ENCODE assay signal across 12 cellular contexts in the genomic region with DNA sequence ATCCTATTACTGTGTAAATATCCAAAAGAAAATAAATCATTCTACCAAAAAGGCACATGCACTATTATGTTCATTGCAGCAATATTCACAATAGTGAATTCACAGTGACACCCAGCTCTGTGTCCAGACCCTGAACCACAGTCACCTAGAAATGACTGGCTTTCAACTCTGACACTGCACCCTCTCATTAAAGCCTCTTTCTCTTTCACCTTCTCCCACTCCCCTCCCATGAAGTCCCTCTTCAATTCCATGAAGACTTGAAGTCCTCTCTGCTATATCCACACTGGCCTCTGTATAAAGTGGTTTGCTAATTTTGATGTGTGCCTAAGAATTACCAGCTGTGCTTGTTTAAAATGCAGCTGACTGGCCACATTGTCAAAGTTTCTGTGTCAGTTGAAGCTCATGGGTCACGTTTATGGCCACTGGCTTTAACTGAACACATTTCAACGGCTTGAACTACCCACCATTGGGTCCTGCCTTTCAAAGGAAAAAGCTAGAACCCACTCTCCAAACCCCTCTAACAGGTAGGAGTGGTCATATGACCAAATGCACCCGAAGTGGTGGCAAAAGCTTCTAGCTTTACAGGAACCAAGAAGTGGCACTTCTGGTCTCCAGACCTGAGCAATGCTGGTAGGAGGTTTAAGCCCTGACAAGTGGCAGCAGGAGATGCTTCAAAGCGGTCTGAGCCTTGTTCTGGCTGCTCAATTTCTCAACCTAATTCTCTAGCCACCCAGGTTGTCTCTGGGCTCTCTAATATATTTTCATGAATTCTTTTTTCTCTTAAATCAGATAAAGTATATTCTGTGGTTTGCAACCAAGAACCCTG. TPM values are rescaled to one million over a fixed set of nuclear protein-coding genes. Genes with fewer than 3 reads are reported as not detected.
DNase-seq lines count a peak whose midpoint lies in the region; ATAC-seq lines count a peak whose summit lies in the region.
"Had no signal": no experiment of that assay in that cellular context is flagged by ENCODE, and none has a peak within 500 bp of the region (broad histone marks: within the 10 kb centered on the region; RNA-seq: fewer than 3 reads in every experiment).

No MANE protein-coding gene starts in this region.

- peaks cover 2 to 5% of the 10 kb centered on the region in 2 donors for H3K4me1 ChIP-seq in neuronal stem cell (ENCODE audit: control insufficient read depth in 2 of 2, insufficient read depth in 1 of 2, low read depth in 1 of 2, low read length in 2 of 2)
- H3K4me1 ChIP-seq: prostate gland had no signal

- peaks cover 0 to 14% (median 4%) of the 10 kb centered on the region in 3 donors for H3K36me3 Mint-ChIP-seq in immature natural killer cell
- H3K36me3 Mint-ChIP-seq: CD8-positive, alpha-beta memory T cell had no signal

- no peak overlapping the region for H2AFZ ChIP-seq in neuronal stem cell (ENCODE audit: low read length)

- no peak overlapping the region for H3K18ac ChIP-seq in neuronal stem cell (ENCODE audit: low read length)

- no peak overlapping the region for H3K4me2 ChIP-seq in neuronal stem cell (ENCODE audit: insufficient read depth, low read length, poor library complexity, severe bottlenecking)
- H3K4me2 ChIP-seq: KMS-11 had no signal

- no peak overlapping the region for H3K14ac ChIP-seq in neuronal stem cell (ENCODE audit: low read length)

- H4K91ac ChIP-seq in neuronal stem cell (ENCODE audit: low read depth, low read length, poor library complexity): no peak overlapping the region

- no peak overlapping the region for H2BK12ac ChIP-seq in neuronal stem cell (ENCODE audit: low read length)

- peak in 2 of 3 donors; percentile 23 to 34 for DNase-seq in immature natural killer cell
- no peak for DNase-seq in islet precursor cell
- no peak for DNase-seq in SK-N-DZ (ENCODE audit: low spot score)
- DNase-seq in neuronal stem cell (ENCODE audit: low spot score): no peak
- DNase-seq in dermis blood vessel endothelial cell: no peak
- DNase-seq: CD8-positive, alpha-beta memory T cell; NCI-H446 treated with DMSO at 0.1 percent for 48 hours had no signal

- peaks cover 0 to 2% (median 0%) of the 10 kb centered on the region in 3 donors for H3K27me3 Mint-ChIP-seq in immature natural killer cell (ENCODE audit: low read depth in 3 of 3)

- WGBS in neuronal stem cell (ENCODE audit: extremely low coverage in 2 of 2, insufficient read length in 2 of 2, insufficient replicate concordance in 1 of 2), 2 donors: no CpG with 5 or more reads among the region's 4 CpGs

- no peak overlapping the region for H2AK5ac ChIP-seq in neuronal stem cell (ENCODE audit: low read depth, low read length)

- peak overlapping the region; percentile 79 to 95 (median 92) for H3K27ac Mint-ChIP-seq in immature natural killer cell

- no peak overlapping the region for H4K8ac ChIP-seq in neuronal stem cell (ENCODE audit: low read depth, low read length)

- H2BK5ac ChIP-seq in neuronal stem cell (ENCODE audit: low read length): no peak overlapping the region

- ATAC-seq in GM18868 (IDR thresholded peaks at IDR 0.05; ENCODE audit: unreplicated experiment) (peak; percentile 48), GM21529 (IDR thresholded peaks at IDR 0.05; ENCODE audit: unreplicated experiment) (peak; percentile 52), HG03097 (IDR thresholded peaks at IDR 0.05; ENCODE audit: low FRiP score, unreplicated experiment) (peak; percentile 37)

- H3K4me3 Mint-ChIP-seq in immature natural killer cell: peak overlapping the region; percentile 73 to 81 (median 81)
- H3K4me3 Mint-ChIP-seq: CD8-positive, alpha-beta memory T cell had no signal

- H3K4ac ChIP-seq in neuronal stem cell (ENCODE audit: low read length): no peak overlapping the region

- no peaks in the 10 kb centered on the region for H3K79me1 ChIP-seq in neuronal stem cell (ENCODE audit: low read depth, low read length)

- H3K9me3 Mint-ChIP-seq in immature natural killer cell: no peaks in the 10 kb centered on the region

- H3K27me3 ChIP-seq in neuronal stem cell (ENCODE audit: control insufficient read depth in 3 of 3, insufficient read depth in 3 of 3, low read depth in 1 of 3, low read length in 3 of 3): peaks cover 0 to 2% (median 0%) of the 10 kb centered on the region in 3 experiments

- H3K36me3 ChIP-seq in neuronal stem cell (replicated peaks in 1 of 2; ENCODE audit: control insufficient read depth in 2 of 2, insufficient read depth in 2 of 2, low read length in 2 of 2): peaks cover 1 to 9% of the 10 kb centered on the region in 2 donors
- H3K36me3 ChIP-seq: prostate gland had no signal

- H3K9ac ChIP-seq in neuronal stem cell (ENCODE audit: low read depth, low read length, poor library complexity): no peak overlapping the region
- H3K9ac ChIP-seq: KMS-11 had no signal

- no peak overlapping the region for H2BK120ac ChIP-seq in neuronal stem cell (ENCODE audit: low read depth, low read length)

- peaks cover 62 to 71% of the 10 kb centered on the region in 2 donors for H3K4me1 Mint-ChIP-seq in immature natural killer cell

- H2BK15ac ChIP-seq in neuronal stem cell (ENCODE audit: low read length): no peak overlapping the region

- H3K9me3 ChIP-seq in neuronal stem cell (replicated peaks in 1 of 2; ENCODE audit: control insufficient read depth in 2 of 2, insufficient read depth in 1 of 2, low read depth in 1 of 2, low read length in 2 of 2): no peaks in the 10 kb centered on the region
- H3K9me3 ChIP-seq: prostate gland had no signal

- no peak overlapping the region for H3K4me3 ChIP-seq in neuronal stem cell (ENCODE audit: low read length in 2 of 2)
- H3K4me3 ChIP-seq: prostate gland had no signal

- no peak overlapping the region for H3K27ac ChIP-seq in neuronal stem cell (replicated peaks; ENCODE audit: low read length)
- H3K27ac ChIP-seq: KMS-11, prostate gland had no signal

- H3K23ac ChIP-seq in neuronal stem cell (ENCODE audit: low read depth, low read length, poor library complexity): no peak overlapping the region

RNA-seq across cellular contexts. Expression of a gene that starts 34.3 kb away (rescaled TPM):
- polyA plus RNA-seq in immature natural killer cell: 1 to 10 TPM in 2 of 3 donors, under 1 TPM in 1; 0.83 to 3.2 (median 1.5) TPM
- 6.1 TPM in 2 replicates for polyA plus RNA-seq in SK-N-DZ (2014; cell fraction: cytosol; rRNA removed)
- 10.8 and 29.8 TPM in 2 replicates for polyA plus RNA-seq in SK-N-DZ (2014; cell fraction: nucleus; rRNA removed)
- polyA plus RNA-seq in neuronal stem cell (2013, experiment 1 of 2): 16.2 TPM
- polyA plus RNA-seq in neuronal stem cell (2013, experiment 2 of 2): 15.9 TPM
- 3.4 and 6.6 TPM in 2 replicates for total RNA-seq in dermis blood vessel endothelial cell

RNA-seq across cellular contexts. Expression of a gene that starts 58.4 kb away (rescaled TPM):
- not detected for polyA plus RNA-seq in immature natural killer cell
- not detected in 2 replicates for polyA plus RNA-seq in SK-N-DZ (2014; cell fraction: cytosol; rRNA removed)
- not detected in 2 replicates for polyA plus RNA-seq in SK-N-DZ (2014; cell fraction: nucleus; rRNA removed)
- polyA plus RNA-seq in neuronal stem cell (2013, experiment 1 of 2): not detected
- polyA plus RNA-seq in neuronal stem cell (2013, experiment 2 of 2): not detected
- total RNA-seq in dermis blood vessel endothelial cell: not detected in 2 replicates
- total RNA-seq: CD8-positive, alpha-beta memory T cell had no signal
- polyA plus RNA-seq: CD8-positive, alpha-beta memory T cell had no signal

Comparison
In these comparisons a context has a peak if more than half of its experiments do, and no peak if none do; other contexts are left out.
1. DNase-seq: peak in immature natural killer cell (2 of 3); none in islet precursor cell (single experiment), SK-N-DZ (single experiment), neuronal stem cell (single experiment) and dermis blood vessel endothelial cell (single experiment).
2. Peak in every context shown above with its lines, with median percentiles within 50 percentile points of each other: ATAC-seq.